In the genomic region with DNA sequence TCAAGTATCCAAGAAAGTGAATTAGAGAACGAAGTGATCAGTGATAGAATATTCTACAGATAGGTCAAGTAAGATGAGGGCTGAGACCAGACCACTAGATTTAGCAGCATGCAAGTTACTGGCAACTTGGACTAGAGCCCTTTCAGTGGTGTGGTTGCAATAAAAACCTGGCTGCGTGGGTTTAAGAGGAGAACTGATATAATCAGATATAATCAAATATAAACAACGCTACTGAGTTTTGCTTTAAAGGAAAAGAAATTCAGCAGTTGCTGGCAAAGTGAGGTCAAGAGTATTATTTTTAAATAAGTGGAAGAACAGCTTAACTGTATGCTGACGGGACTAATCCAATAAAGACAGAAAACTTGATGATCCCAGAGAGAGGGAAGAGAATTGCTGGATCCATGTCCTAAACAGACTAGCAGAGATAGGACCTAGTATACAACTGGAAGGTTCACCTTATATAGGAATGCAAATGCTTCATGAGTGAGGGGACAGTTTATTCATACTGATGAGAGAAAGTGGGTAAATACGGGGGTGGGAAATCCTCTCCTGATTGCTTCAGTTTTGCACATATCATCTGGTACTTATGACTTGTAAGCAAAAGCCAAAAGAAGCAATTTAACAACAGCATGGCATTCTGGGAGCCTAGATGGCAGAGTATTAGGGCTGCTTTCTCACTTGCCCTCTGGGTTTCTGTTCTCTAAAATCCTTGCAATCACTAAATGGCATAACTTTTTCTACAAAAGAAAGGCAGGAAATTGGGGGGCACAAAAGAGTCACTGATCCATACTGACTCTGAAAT, we compare ENCODE assay signal across 15 cellular contexts.
A peak's percentile ranks its signal among the peaks of the same experiment; 100 is the strongest.
DNase-seq lines count a peak whose midpoint lies in the region; ATAC-seq and TF ChIP-seq lines count a peak whose summit lies in the region.
"Had no signal": no experiment of that assay in that cellular context is flagged by ENCODE, and none has a peak within 500 bp of the region (broad histone marks: within the 10 kb centered on the region; RNA-seq: fewer than 3 reads in every experiment).

No MANE protein-coding gene starts in this region.

- H3K36me3 ChIP-seq in BE2C (no peaks in the 10 kb centered on the region), esophagus muscularis mucosa (no peaks in the 10 kb centered on the region)
- H3K36me3 ChIP-seq: ovary, Peyer's patch, tibial nerve had no signal

- H3K4me3 Mint-ChIP-seq in nephron: peak overlapping the region in 1 of 3 experiments; percentile 12

- H3K27ac Mint-ChIP-seq in nephron: peak overlapping the region; percentile 34 to 79 (median 57)
- no peak overlapping the region for H3K27ac Mint-ChIP-seq in activated naive CD4-positive, alpha-beta T cell treated with anti-CD3 and anti-CD28 coated beads, Interleukin-2, amount 50 U/mL, for 72 hours

- H3K4me3 ChIP-seq in BE2C (ENCODE audit: low read depth, low read length): peak overlapping the region; percentile 36
- no peak overlapping the region for H3K4me3 ChIP-seq in esophagus muscularis mucosa
- H3K4me3 ChIP-seq: dorsolateral prefrontal cortex, ovary, Peyer's patch, tibial nerve had no signal

- no peak for TF ChIP-seq CTCF in BE2C (IDR thresholded peaks at IDR 0.05; ENCODE audit: low read depth, low read length)
- no peak for TF ChIP-seq CTCF in esophagus muscularis mucosa (IDR thresholded peaks at IDR 0.05)
- TF ChIP-seq CTCF in nephron (IDR thresholded peaks at IDR 0.05; ENCODE audit: unreplicated experiment in 3 of 3): no peak

- H3K27ac ChIP-seq in esophagus muscularis mucosa (replicated peaks in 1 of 4) (peak overlapping the region; percentile 44 to 67 (median 58)), caudate nucleus (ENCODE audit: low read depth, low read length) (no peak overlapping the region)
- H3K27ac ChIP-seq: ovary, Peyer's patch had no signal

- H3K4me1 ChIP-seq in BE2C: peaks cover 23% of the 10 kb centered on the region
- H3K4me1 ChIP-seq in esophagus muscularis mucosa: peaks cover 41 to 71% (median 63%) of the 10 kb centered on the region in 4 donors

- 29% methylated on average over 5 of the region's 5 CpGs for WGBS in esophagus muscularis mucosa

- TF ChIP-seq POLR2A in esophagus muscularis mucosa (IDR thresholded peaks at IDR 0.05; ENCODE audit: low read depth): no peak
- TF ChIP-seq POLR2A in erythroblast (IDR thresholded peaks at IDR 0.05; ENCODE audit: low read length): no peak

- peaks cover 3% of the 10 kb centered on the region for H3K27me3 Mint-ChIP-seq in nephron (ENCODE audit: low read depth)

- no peaks in the 10 kb centered on the region for H3K9me3 ChIP-seq in BE2C
- no peaks in the 10 kb centered on the region for H3K9me3 ChIP-seq in esophagus muscularis mucosa
- H3K9me3 ChIP-seq: ovary, Peyer's patch, tibial nerve had no signal

- H3K4me1 Mint-ChIP-seq in nephron: peaks cover 60% of the 10 kb centered on the region

- no peaks in the 10 kb centered on the region for H3K27me3 ChIP-seq in BE2C
- no peaks in the 10 kb centered on the region for H3K27me3 ChIP-seq in esophagus muscularis mucosa
- H3K27me3 ChIP-seq: dorsolateral prefrontal cortex, ovary, Peyer's patch, tibial nerve had no signal

- peak; percentile 41 for DNase-seq in BE2C
- peak; percentile 51 for DNase-seq in NCI-H82 treated with DMSO at 0.1 percent for 48 hours (lab: John Stamatoyannopoulos, UW; ENCODE audit: unreplicated experiment)
- no peak for DNase-seq in esophagus muscularis mucosa (ENCODE audit: extremely low spot score)
- no peak for DNase-seq in DMS153 (lab: John Stamatoyannopoulos, UW)
- DNase-seq in activated naive CD4-positive, alpha-beta T cell treated with anti-CD3 and anti-CD28 coated beads, Interleukin-2, amount 50 U/mL, for 72 hours (ENCODE audit: low spot score in 2 of 2): no peak
- no peak for DNase-seq in erythroblast (lab: John Stamatoyannopoulos, UW)
- no peak for DNase-seq in caudate nucleus (lab: John Stamatoyannopoulos, UW)
- DNase-seq: activated CD4-positive, alpha-beta T cell treated with anti-CD3 and anti-CD28 coated beads, Interleukin-2, amount 50 U/mL, for 1 hour; activated naive CD4-positive, alpha-beta T cell; dorsolateral prefrontal cortex; NCI-H1417; ovary; Peyer's patch had no signal

- H3K36me3 Mint-ChIP-seq in nephron (ENCODE audit: low read depth): no peaks in the 10 kb centered on the region
- no peaks in the 10 kb centered on the region for H3K36me3 Mint-ChIP-seq in activated naive CD4-positive, alpha-beta T cell treated with anti-CD3 and anti-CD28 coated beads, Interleukin-2, amount 50 U/mL, for 72 hours

- intact Hi-C loops in esophagus muscularis mucosa (cut with DNase I): no loop called here

- no peak for ATAC-seq in activated naive CD4-positive, alpha-beta T cell treated with anti-CD3 and anti-CD28 coated beads, Interleukin-2, amount 50 U/mL, for 72 hours

- TF ChIP-seq EP300 in esophagus muscularis mucosa (IDR thresholded peaks at IDR 0.05): no peak

- H3K9me3 Mint-ChIP-seq in nephron: no peaks in the 10 kb centered on the region
- H3K9me3 Mint-ChIP-seq in activated naive CD4-positive, alpha-beta T cell treated with anti-CD3 and anti-CD28 coated beads, Interleukin-2, amount 50 U/mL, for 72 hours: no peaks in the 10 kb centered on the region

Comparison
In these comparisons a context has a peak if more than half of its experiments do, and no peak if none do; other contexts are left out.
1. DNase-seq: peak in BE2C (single experiment) and NCI-H82 treated with DMSO at 0.1 percent for 48 hours (single experiment); none in esophagus muscularis mucosa (single experiment), DMS153 (single experiment), activated naive CD4-positive, alpha-beta T cell treated with anti-CD3 and anti-CD28 coated beads, Interleukin-2, amount 50 U/mL, for 72 hours (0 of 2), erythroblast (0 of 2) and caudate nucleus (0 of 61).
2. H3K27ac Mint-ChIP-seq: peak in nephron (3 of 3); none in activated naive CD4-positive, alpha-beta T cell treated with anti-CD3 and anti-CD28 coated beads, Interleukin-2, amount 50 U/mL, for 72 hours (0 of 2).